Comparison of ENCODE assay signal across 8 cellular contexts in the genomic region with DNA sequence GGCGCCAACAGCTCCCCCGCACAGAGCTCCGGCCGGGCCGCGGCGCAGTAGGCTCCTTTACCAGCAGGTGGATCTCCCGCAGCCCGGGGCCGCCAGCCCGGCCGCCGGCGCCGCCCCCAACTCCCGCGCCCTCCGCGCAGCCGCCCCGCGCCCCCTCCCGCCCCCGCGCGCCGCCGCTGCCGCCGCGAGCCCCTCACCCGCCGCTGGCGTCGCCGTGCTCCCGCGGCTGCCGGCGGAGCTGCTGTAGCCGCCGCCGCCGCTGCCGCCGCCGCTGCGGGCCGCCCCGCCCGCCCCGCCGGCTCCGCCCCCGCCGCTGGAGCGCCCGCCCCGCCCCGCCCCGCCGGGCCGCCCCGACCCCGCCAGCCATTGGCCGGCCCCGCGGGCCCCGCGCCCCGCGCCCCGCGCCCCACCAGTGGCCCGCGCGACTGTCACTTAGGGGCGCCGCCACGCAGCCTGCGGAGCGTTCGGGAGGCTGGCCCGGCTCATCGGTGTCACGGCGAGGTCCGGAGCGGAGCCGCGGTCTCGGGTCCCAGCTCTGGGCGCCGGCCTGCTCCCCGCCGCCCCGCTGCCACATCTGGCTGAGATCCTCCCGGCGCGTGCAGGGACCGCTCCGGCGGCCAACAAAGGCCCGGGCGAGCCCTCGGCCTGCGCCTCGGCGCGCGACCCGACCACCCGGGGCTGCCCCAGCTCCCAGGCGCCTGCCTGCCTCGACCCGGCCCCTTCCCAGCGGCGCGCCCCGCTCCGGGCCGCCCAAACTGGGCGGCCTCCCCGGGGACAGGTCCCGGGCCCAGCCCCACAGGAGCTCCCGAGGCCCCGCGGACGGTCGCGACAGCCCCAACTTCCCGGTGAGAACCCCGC. TPM values are rescaled to one million over a fixed set of nuclear protein-coding genes. Genes with fewer than 3 reads are reported as not detected.
DNase-seq lines count a peak whose midpoint lies in the region; ATAC-seq and TF ChIP-seq lines count a peak whose summit lies in the region.

MGAT4A (minus strand) TSS at position 282 of the 858 bp plus-strand sequence. CDS start 4,800 bp downstream, outside the sequence.

- CTCF ChIA-PET in activated naive CD4-positive, alpha-beta T cell treated with anti-CD3 and anti-CD28 coated beads, Interleukin-2, amount 10 ng/mL, durations not matched to agents 7 days and 5 days (lab: Charles Lee): interaction anchor here (0.5 to 6.3 kb wide), 8 partner anchors 27 to 82 kb away, joined by 3 to 38 read pairs (median 6); no protein-coding TSS in a partner anchor

- H3K27ac ChIP-seq in parathyroid adenoma (peak within 1 kb of the TSS; percentile 84), tibial artery (peak within 1 kb of the TSS; percentile 83 to 88)

- in situ Hi-C loops in SK-MEL-5 (cut with HindIII; ENCODE audit: low pct_unique_long_range_greater_than_20kb, low sequenced_read_pairs): no loop called here

- peak within 1 kb of the TSS; percentile 86 for H3K4me3 Mint-ChIP-seq in activated naive CD4-positive, alpha-beta T cell treated with anti-CD3 and anti-CD28 coated beads, Interleukin-2, amount 10 ng/mL, durations not matched to agents 7 days and 5 days

- H3K36me3 Mint-ChIP-seq in activated naive CD4-positive, alpha-beta T cell treated with anti-CD3 and anti-CD28 coated beads, Interleukin-2, amount 10 ng/mL, durations not matched to agents 7 days and 5 days: peaks cover 23% of the 10 kb centered on the region

- H3K9me3 Mint-ChIP-seq in activated naive CD4-positive, alpha-beta T cell treated with anti-CD3 and anti-CD28 coated beads, Interleukin-2, amount 10 ng/mL, durations not matched to agents 7 days and 5 days: peaks cover 1% of the 10 kb centered on the region

- H3K27ac Mint-ChIP-seq in activated naive CD4-positive, alpha-beta T cell treated with anti-CD3 and anti-CD28 coated beads, Interleukin-2, amount 10 ng/mL, durations not matched to agents 7 days and 5 days: peak within 1 kb of the TSS; percentile 94

- peak; percentile 71 for ATAC-seq in HG03439 (IDR thresholded peaks at IDR 0.05; ENCODE audit: unreplicated experiment)

- TF ChIP-seq CTCF in parathyroid adenoma (IDR thresholded peaks at IDR 0.05): no peak
- TF ChIP-seq CTCF in tibial artery (IDR thresholded peaks at IDR 0.05): no peak

- peak; percentile 74 for TF ChIP-seq POLR2A in GM19099 (IDR thresholded peaks at IDR 0.05; ENCODE audit: extremely low read depth, insufficient read length, low read depth)

- H3K4me1 ChIP-seq in parathyroid adenoma: peaks cover 22% of the 10 kb centered on the region
- peaks cover 0 to 43% (median 20%) of the 10 kb centered on the region in 4 donors for H3K4me1 ChIP-seq in tibial artery

- H3K4me2 ChIP-seq in parathyroid adenoma (ENCODE audit: low read length): peak within 1 kb of the TSS; percentile 83

- DNase-seq in CD1c-positive myeloid dendritic cell (ENCODE audit: extremely low spot score) (peak; percentile 86), SK-MEL-5 (ENCODE audit: low read depth, low spot score) (peak; percentile 40), head of caudate nucleus (peak; percentile 58 to 93 (median 86)), tibial artery (peak; percentile 65 to 85)
- DNase-seq in activated naive CD4-positive, alpha-beta T cell treated with anti-CD3 and anti-CD28 coated beads, Interleukin-2, amount 10 ng/mL, durations not matched to agents 7 days and 5 days: peak; percentile 85

- no peaks in the 10 kb centered on the region for H3K27me3 ChIP-seq in parathyroid adenoma (ENCODE audit: control insufficient read depth, insufficient read depth, low read length)
- no peaks in the 10 kb centered on the region for H3K27me3 ChIP-seq in tibial artery

- peaks cover 68% of the 10 kb centered on the region for H3K4me1 Mint-ChIP-seq in activated naive CD4-positive, alpha-beta T cell treated with anti-CD3 and anti-CD28 coated beads, Interleukin-2, amount 10 ng/mL, durations not matched to agents 7 days and 5 days

- H3K36me3 ChIP-seq in parathyroid adenoma (ENCODE audit: control insufficient read depth, insufficient read depth, low read length): no peaks in the 10 kb centered on the region
- no peaks in the 10 kb centered on the region for H3K36me3 ChIP-seq in tibial artery

- no peaks in the 10 kb centered on the region for H3K27me3 Mint-ChIP-seq in activated naive CD4-positive, alpha-beta T cell treated with anti-CD3 and anti-CD28 coated beads, Interleukin-2, amount 10 ng/mL, durations not matched to agents 7 days and 5 days

- intact Hi-C loops in head of caudate nucleus (cut with DNase I): no loop called here
- intact Hi-C loops in tibial artery (cut with DNase I; ENCODE audit: low total_unique reads): loop anchor here (10.0 kb wide), 1 partner anchor 94 kb away; no protein-coding TSS in a partner anchor

- H3K79me2 ChIP-seq in parathyroid adenoma: peaks cover 21% of the 10 kb centered on the region

- H2AFZ ChIP-seq in parathyroid adenoma: peak within 1 kb of the TSS; percentile 79

- H3K9ac ChIP-seq in parathyroid adenoma: peak within 1 kb of the TSS; percentile 88

- peak within 1 kb of the TSS; percentile 66 for H3K4me3 ChIP-seq in parathyroid adenoma (ENCODE audit: low read depth, low read length)
- H3K4me3 ChIP-seq in tibial artery: peak within 1 kb of the TSS; percentile 93 to 94

- H3K9me3 ChIP-seq in parathyroid adenoma (ENCODE audit: control insufficient read depth, low read length): no peaks in the 10 kb centered on the region
- H3K9me3 ChIP-seq in tibial artery: no peaks in the 10 kb centered on the region

RNA-seq across cellular contexts. Expression of gene MGAT4A, which starts in this region (rescaled TPM):
- total RNA-seq in SK-MEL-5 (2014; rRNA removed; shearing (Covaris generic)): 16.3 and 22.0 TPM in 2 replicates
- 7.4 and 10.2 TPM in 2 replicates for polyA plus RNA-seq in SK-MEL-5 (2015; cell fraction: cytosol; rRNA removed)
- 8.9 and 9.3 TPM in 2 replicates for polyA plus RNA-seq in SK-MEL-5 (2015; cell fraction: nucleus; rRNA removed)

Comparison
In these comparisons a context has a peak if more than half of its experiments do, and no peak if none do; other contexts are left out.
1. Peak in every context shown above with its lines: DNase-seq, ATAC-seq, H3K4me3 ChIP-seq and H3K27ac ChIP-seq.